In the genomic region with DNA sequence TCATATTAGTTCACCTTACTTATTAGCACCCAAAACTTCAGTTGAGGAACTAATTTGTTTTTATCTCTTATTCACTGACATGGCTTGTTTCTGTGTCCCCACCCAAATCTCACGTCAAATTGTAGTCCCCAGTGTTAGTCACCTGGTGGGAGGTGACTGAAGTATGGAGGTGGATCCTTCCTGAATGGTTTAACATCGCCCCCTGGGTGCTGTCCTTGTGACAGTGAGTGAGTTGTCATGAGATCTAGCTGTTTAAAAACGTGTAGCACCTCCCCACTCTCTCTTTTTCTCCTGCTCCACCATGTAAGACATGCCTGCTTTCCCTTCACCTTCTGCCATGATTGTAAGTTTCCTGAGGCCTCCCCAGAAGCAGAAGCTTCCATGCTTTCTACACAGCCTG, we compare ENCODE assay signal across 21 cellular contexts.
DNase-seq lines count a peak whose midpoint lies in the region; ATAC-seq and TF ChIP-seq lines count a peak whose summit lies in the region.
"Had no signal": no experiment of that assay in that cellular context is flagged by ENCODE, and none has a peak within 500 bp of the region (broad histone marks: within the 10 kb centered on the region; RNA-seq: fewer than 3 reads in every experiment).

No MANE protein-coding gene starts in this region.

- H2AK5ac ChIP-seq in mesendoderm (ENCODE audit: low read length): no peak overlapping the region

- no peak for TF ChIP-seq POLR2A in heart left ventricle (IDR thresholded peaks at IDR 0.05)

- peaks cover 11% of the 10 kb centered on the region for H3K27me3 Mint-ChIP-seq in activated CD4-positive, alpha-beta memory T cell treated with anti-CD3 and anti-CD28 coated beads for 36 hours
- peaks cover 2% of the 10 kb centered on the region for H3K27me3 Mint-ChIP-seq in activated CD4-positive, alpha-beta memory T cell treated with anti-CD3 and anti-CD28 coated beads, Interleukin-2, amount 10 ng/mL, durations not matched to agents 7 days and 5 days

- no peaks in the 10 kb centered on the region for H3K79me2 ChIP-seq in mesendoderm (ENCODE audit: control insufficient read depth, insufficient read depth, low read length)

- H3K36me3 ChIP-seq in WERI-Rb-1 (no peaks in the 10 kb centered on the region), mesendoderm (ENCODE audit: control insufficient read depth, insufficient read depth, low read length) (no peaks in the 10 kb centered on the region), heart left ventricle (no peaks in the 10 kb centered on the region)
- H3K36me3 ChIP-seq: BLaER1 treated with 17β-estradiol and CSF1 and Interleukin-3, amounts not matched to agents 10 nM and 100 nM; neutrophil; prostate gland; upper lobe of right lung had no signal

- intact Hi-C loops in activated CD4-positive, alpha-beta memory T cell treated with anti-CD3 and anti-CD28 coated beads for 36 hours (cut with micrococcal nuclease): no loop called here
- intact Hi-C loops in heart left ventricle (cut with DNase I): no loop called here

- H3K9ac ChIP-seq in mesendoderm (ENCODE audit: low read length): no peak overlapping the region
- H3K9ac ChIP-seq: BLaER1 treated with 17β-estradiol and CSF1 and Interleukin-3, amounts not matched to agents 10 nM and 100 nM had no signal

- peak; percentile 24 for DNase-seq in activated CD4-positive, alpha-beta memory T cell treated with anti-CD3 and anti-CD28 coated beads for 36 hours
- DNase-seq in activated CD4-positive, alpha-beta memory T cell treated with anti-CD3 and anti-CD28 coated beads, Interleukin-2, amount 10 ng/mL, durations not matched to agents 7 days and 5 days: no peak
- DNase-seq in GM12865 (ENCODE audit: low read depth) (peak; percentile 11), WERI-Rb-1 (peak; percentile 28), mesendoderm (peak; percentile 63), GM10248 (ENCODE audit: extremely low spot score) (no peak), hypothalamus (lab: John Stamatoyannopoulos, UW) (no peak), heart left ventricle (no peak)
- DNase-seq: activated CD4-positive, CD25-positive, alpha-beta regulatory T cell; activated naive CD4-positive, alpha-beta T cell treated with Interleukin-2 at 50 U/mL for 16 hours; effector memory CD4-positive, alpha-beta T cell; NCI-H1417; PC-9; SHP77 treated with DMSO at 0.1 percent for 48 hours; stimulated activated CD4-positive, alpha-beta T cell treated with anti-CD3 and anti-CD28 coated beads, Interleukin-1b, Interleukin-23, amount 100 ng/mL, for 48 hours; substantia nigra; upper lobe of right lung had no signal

- H3K23ac ChIP-seq in mesendoderm (ENCODE audit: low read length): no peak overlapping the region

- H2BK15ac ChIP-seq in mesendoderm (replicated peaks; ENCODE audit: low read depth): no peak overlapping the region

- ATAC-seq in heart left ventricle: no peak
- ATAC-seq: upper lobe of right lung had no signal

- POLR2A ChIA-PET in activated CD4-positive, alpha-beta memory T cell treated with anti-CD3 and anti-CD28 coated beads for 36 hours (lab: Charles Lee): no interaction called here
- POLR2A ChIA-PET in activated CD4-positive, alpha-beta memory T cell treated with anti-CD3 and anti-CD28 coated beads, Interleukin-2, amount 10 ng/mL, durations not matched to agents 7 days and 5 days (lab: Charles Lee): no interaction called here
- POLR2A ChIA-PET in GM10248 (lab: Yijun Ruan, JAX): no interaction called here

- H4K5ac ChIP-seq in mesendoderm (ENCODE audit: low read length): no peak overlapping the region

- no peak overlapping the region for H3K56ac ChIP-seq in mesendoderm (ENCODE audit: low read length)

- H2BK120ac ChIP-seq in mesendoderm (ENCODE audit: low read depth, low read length): no peak overlapping the region

- TF ChIP-seq CTCF in GM12865 (IDR thresholded peaks at IDR 0.05; ENCODE audit: insufficient read depth, low read depth, low read length, missing control alignments): no peak
- peak; percentile 30; the same call in 1 of the 2 replicates for TF ChIP-seq CTCF in WERI-Rb-1 (IDR thresholded peaks at IDR 0.05; ENCODE audit: low read depth, low read length)
- no peak for TF ChIP-seq CTCF in GM10248 (IDR thresholded peaks at IDR 0.05; ENCODE audit: control extremely low read depth, extremely low read depth, low read depth, missing control alignments)
- no peak for TF ChIP-seq CTCF in heart left ventricle (IDR thresholded peaks at IDR 0.05)

- H3K36me3 Mint-ChIP-seq in activated CD4-positive, alpha-beta memory T cell treated with anti-CD3 and anti-CD28 coated beads for 36 hours: no peaks in the 10 kb centered on the region
- H3K36me3 Mint-ChIP-seq in activated CD4-positive, alpha-beta memory T cell treated with anti-CD3 and anti-CD28 coated beads, Interleukin-2, amount 10 ng/mL, durations not matched to agents 7 days and 5 days (ENCODE audit: low read depth): no peaks in the 10 kb centered on the region
- H3K36me3 Mint-ChIP-seq: IgD-negative memory B cell had no signal

- H3K4me1 ChIP-seq in mesendoderm (ENCODE audit: control insufficient read depth, low read depth, low read length) (no peaks in the 10 kb centered on the region), heart left ventricle (no peaks in the 10 kb centered on the region)
- H3K4me1 ChIP-seq: prostate gland, upper lobe of right lung had no signal

- no peak overlapping the region for H3K18ac ChIP-seq in mesendoderm (ENCODE audit: low read length)

- no peak overlapping the region for H3K4me3 Mint-ChIP-seq in activated CD4-positive, alpha-beta memory T cell treated with anti-CD3 and anti-CD28 coated beads for 36 hours
- no peak overlapping the region for H3K4me3 Mint-ChIP-seq in activated CD4-positive, alpha-beta memory T cell treated with anti-CD3 and anti-CD28 coated beads, Interleukin-2, amount 10 ng/mL, durations not matched to agents 7 days and 5 days
- H3K4me3 Mint-ChIP-seq: IgD-negative memory B cell had no signal

- H3K4me1 Mint-ChIP-seq in activated CD4-positive, alpha-beta memory T cell treated with anti-CD3 and anti-CD28 coated beads for 36 hours (ENCODE audit: low read depth): no peaks in the 10 kb centered on the region
- H3K4me1 Mint-ChIP-seq in activated CD4-positive, alpha-beta memory T cell treated with anti-CD3 and anti-CD28 coated beads, Interleukin-2, amount 10 ng/mL, durations not matched to agents 7 days and 5 days: no peaks in the 10 kb centered on the region
- H3K4me1 Mint-ChIP-seq: IgD-negative memory B cell had no signal

- no peak overlapping the region for H3K4me2 ChIP-seq in mesendoderm (ENCODE audit: low read length)
- H3K4me2 ChIP-seq: PC-9 had no signal

- H4K8ac ChIP-seq in mesendoderm (ENCODE audit: low read depth, low read length): no peak overlapping the region

- CTCF ChIA-PET in activated CD4-positive, alpha-beta memory T cell treated with anti-CD3 and anti-CD28 coated beads for 36 hours (lab: Charles Lee): interaction anchor here (1.4 kb wide), 1 partner anchor 36 kb away, joined by 5 read pairs; no protein-coding TSS in a partner anchor
- CTCF ChIA-PET in activated CD4-positive, alpha-beta memory T cell treated with anti-CD3 and anti-CD28 coated beads, Interleukin-2, amount 10 ng/mL, durations not matched to agents 7 days and 5 days (lab: Charles Lee): no interaction called here
- CTCF ChIA-PET in GM10248 (lab: Yijun Ruan, JAX): interaction anchor here (1.3 kb wide), 1 partner anchor 37 kb away, joined by 3 read pairs; no protein-coding TSS in a partner anchor

- no peaks in the 10 kb centered on the region for H3K9me3 Mint-ChIP-seq in activated CD4-positive, alpha-beta memory T cell treated with anti-CD3 and anti-CD28 coated beads for 36 hours
- no peaks in the 10 kb centered on the region for H3K9me3 Mint-ChIP-seq in activated CD4-positive, alpha-beta memory T cell treated with anti-CD3 and anti-CD28 coated beads, Interleukin-2, amount 10 ng/mL, durations not matched to agents 7 days and 5 days

- H3K27ac ChIP-seq in WERI-Rb-1 (no peak overlapping the region), mesendoderm (ENCODE audit: low read depth, low read length) (no peak overlapping the region), heart left ventricle (no peak overlapping the region)
- H3K27ac ChIP-seq: BLaER1 treated with 17β-estradiol and CSF1 and Interleukin-3, amounts not matched to agents 10 nM and 100 nM; neutrophil; PC-9; prostate gland; upper lobe of right lung had no signal

- H3K4ac ChIP-seq in mesendoderm (ENCODE audit: low read depth, low read length): no peak overlapping the region

- H3K27me3 ChIP-seq in WERI-Rb-1 (ENCODE audit: insufficient read depth, low read depth, severe bottlenecking): no peaks in the 10 kb centered on the region
- no peaks in the 10 kb centered on the region for H3K27me3 ChIP-seq in mesendoderm (ENCODE audit: insufficient read depth, low read length, poor library complexity)
- no peaks in the 10 kb centered on the region for H3K27me3 ChIP-seq in heart left ventricle
- H3K27me3 ChIP-seq: BLaER1 treated with 17β-estradiol and CSF1 and Interleukin-3, amounts not matched to agents 10 nM and 100 nM; neutrophil; upper lobe of right lung had no signal

- H3K9me3 ChIP-seq in WERI-Rb-1 (ENCODE audit: severe bottlenecking) (no peaks in the 10 kb centered on the region), heart left ventricle (no peaks in the 10 kb centered on the region)
- H3K9me3 ChIP-seq: neutrophil, prostate gland, upper lobe of right lung had no signal

- H2BK5ac ChIP-seq in mesendoderm (ENCODE audit: low read length): no peak overlapping the region

- WGBS in mesendoderm (ENCODE audit: extremely low coverage, insufficient coverage, low lambda C conversion rate): no CpG with 5 or more reads among the region's 3 CpGs
- 64 to 72% (median 69%) methylated on average over 3 of the region's 3 CpGs for WGBS in heart left ventricle, 4 donors

- no peaks in the 10 kb centered on the region for H3K79me1 ChIP-seq in mesendoderm (ENCODE audit: low read length)

- no peak overlapping the region for H3K27ac Mint-ChIP-seq in activated CD4-positive, alpha-beta memory T cell treated with anti-CD3 and anti-CD28 coated beads for 36 hours
- no peak overlapping the region for H3K27ac Mint-ChIP-seq in activated CD4-positive, alpha-beta memory T cell treated with anti-CD3 and anti-CD28 coated beads, Interleukin-2, amount 10 ng/mL, durations not matched to agents 7 days and 5 days
- H3K27ac Mint-ChIP-seq: IgD-negative memory B cell had no signal

- no peak overlapping the region for H3K4me3 ChIP-seq in GM12865 (ENCODE audit: low read depth, low read length)
- no peak overlapping the region for H3K4me3 ChIP-seq in WERI-Rb-1 (ENCODE audit: low read depth, low read length)
- no peak overlapping the region for H3K4me3 ChIP-seq in mesendoderm (ENCODE audit: low read length)
- no peak overlapping the region for H3K4me3 ChIP-seq in heart left ventricle
- H3K4me3 ChIP-seq: BLaER1 treated with 17β-estradiol and CSF1 and Interleukin-3, amounts not matched to agents 10 nM and 100 nM; PC-9; prostate gland; upper lobe of right lung had no signal

Comparison
In these comparisons a context has a peak if more than half of its experiments do, and no peak if none do; other contexts are left out.
1. DNase-seq: peak in activated CD4-positive, alpha-beta memory T cell treated with anti-CD3 and anti-CD28 coated beads for 36 hours (single experiment), GM12865 (single experiment), WERI-Rb-1 (single experiment) and mesendoderm (single experiment); none in activated CD4-positive, alpha-beta memory T cell treated with anti-CD3 and anti-CD28 coated beads, Interleukin-2, amount 10 ng/mL, durations not matched to agents 7 days and 5 days (single experiment), GM10248 (single experiment), hypothalamus (0 of 51) and heart left ventricle (0 of 5).